1 cellular context compared by ENCODE assay signal in genomic region chr6:49539102-49539501, GRCh38.
TF ChIP-seq lines count a peak whose summit lies in the region.

No MANE protein-coding gene starts in this region.

TF ChIP-seq in IMR-90, 13 proteins besides CTCF, POLR2A, EP300 and RAD21 (continued from another document):
- TF ChIP-seq USF2 (IDR thresholded peaks at IDR 0.05; ENCODE audit: low read depth, low read length), result no peak
- no peak for TF ChIP-seq CHD1 (IDR thresholded peaks at IDR 0.05; ENCODE audit: low read depth, low read length)
- TF ChIP-seq FOS (IDR thresholded peaks at IDR 0.05; ENCODE audit: low read depth, low read length), result no peak
- no peak for TF ChIP-seq MAZ (IDR thresholded peaks at IDR 0.05; ENCODE audit: borderline replicate concordance, low read depth, low read length)
- no peak for TF ChIP-seq MXI1 (IDR thresholded peaks at IDR 0.05; ENCODE audit: borderline replicate concordance, low read depth, low read length)
